Comparison of ENCODE assay signal across 1 cellular context in the genomic region with DNA sequence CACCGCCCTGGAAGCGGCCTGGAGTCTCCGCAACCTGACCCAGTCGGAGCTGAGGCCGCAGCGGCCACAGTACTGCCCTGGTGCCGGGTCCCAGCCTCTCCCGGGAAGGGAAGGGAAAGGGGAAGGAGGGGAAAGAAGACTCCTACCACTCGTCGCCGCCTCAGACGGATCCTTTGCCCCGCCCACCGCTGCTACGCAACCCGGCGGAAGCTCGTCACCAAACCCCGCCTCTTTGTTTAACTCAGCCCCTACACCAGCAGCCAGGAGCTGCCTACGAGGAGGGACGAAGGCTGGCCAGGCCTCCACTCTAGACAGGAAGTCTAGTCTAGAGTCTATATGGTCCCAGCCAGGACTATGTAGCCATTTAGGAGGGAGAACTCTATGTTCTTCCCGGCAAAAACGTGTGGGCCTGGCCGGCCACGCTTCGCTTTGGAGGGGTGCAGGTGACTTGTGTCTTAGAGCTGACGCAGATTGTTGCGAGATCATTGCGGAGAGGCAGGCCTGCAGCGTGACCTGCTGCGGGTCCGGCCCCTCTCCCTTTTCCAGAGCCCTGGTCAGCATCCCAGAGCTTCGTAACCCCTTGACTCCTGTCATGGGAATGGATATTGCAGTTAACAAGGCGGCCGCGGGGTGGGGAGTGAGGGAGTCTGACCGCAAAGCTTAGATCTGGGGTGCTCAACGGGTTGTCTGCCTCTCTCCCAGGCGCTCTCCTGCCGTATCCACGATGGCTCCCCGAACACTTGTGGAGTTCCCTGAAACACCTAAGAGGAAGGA.
A peak's percentile ranks its signal among the peaks of the same experiment; 100 is the strongest.
TF ChIP-seq lines count a peak whose summit lies in the region.

A gene (minus strand): TSS at position 166 of the 774 bp plus-strand sequence. CDS start 7,875 bp downstream, outside the sequence.

TF ChIP-seq in WTC11, 78 proteins besides CTCF, POLR2A, EP300 and RAD21 (continued from another document):
- TF ChIP-seq, protein P1, sequence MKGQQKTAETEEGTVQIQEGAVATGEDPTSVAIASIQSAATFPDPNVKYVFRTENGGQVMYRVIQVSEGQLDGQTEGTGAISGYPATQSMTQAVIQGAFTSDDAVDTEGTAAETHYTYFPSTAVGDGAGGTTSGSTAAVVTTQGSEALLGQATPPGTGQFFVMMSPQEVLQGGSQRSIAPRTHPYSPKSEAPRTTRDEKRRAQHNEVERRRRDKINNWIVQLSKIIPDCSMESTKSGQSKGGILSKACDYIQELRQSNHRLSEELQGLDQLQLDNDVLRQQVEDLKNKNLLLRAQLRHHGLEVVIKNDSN (CRISPR knock-in tag; IDR thresholded peaks at IDR 0.05), result peak; percentile 34; the same call in 1 of the 2 replicates
- 0 out of 2 replicates have a peak, but pooled peaks have one; percentile 32 for TF ChIP-seq ETV6 (CRISPR knock-in tag; IDR thresholded peaks at IDR 0.05)
- no peak for TF ChIP-seq ESRRA (CRISPR knock-in tag; IDR thresholded peaks at IDR 0.05; ENCODE audit: borderline replicate concordance)
- TF ChIP-seq CREM (CRISPR knock-in tag; IDR thresholded peaks at IDR 0.05), result peak; percentile 77
- TF ChIP-seq, protein P2, sequence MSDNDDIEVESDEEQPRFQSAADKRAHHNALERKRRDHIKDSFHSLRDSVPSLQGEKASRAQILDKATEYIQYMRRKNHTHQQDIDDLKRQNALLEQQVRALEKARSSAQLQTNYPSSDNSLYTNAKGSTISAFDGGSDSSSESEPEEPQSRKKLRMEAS (CRISPR knock-in tag; IDR thresholded peaks at IDR 0.05), result peak; percentile 65
- TF ChIP-seq, protein P3, sequence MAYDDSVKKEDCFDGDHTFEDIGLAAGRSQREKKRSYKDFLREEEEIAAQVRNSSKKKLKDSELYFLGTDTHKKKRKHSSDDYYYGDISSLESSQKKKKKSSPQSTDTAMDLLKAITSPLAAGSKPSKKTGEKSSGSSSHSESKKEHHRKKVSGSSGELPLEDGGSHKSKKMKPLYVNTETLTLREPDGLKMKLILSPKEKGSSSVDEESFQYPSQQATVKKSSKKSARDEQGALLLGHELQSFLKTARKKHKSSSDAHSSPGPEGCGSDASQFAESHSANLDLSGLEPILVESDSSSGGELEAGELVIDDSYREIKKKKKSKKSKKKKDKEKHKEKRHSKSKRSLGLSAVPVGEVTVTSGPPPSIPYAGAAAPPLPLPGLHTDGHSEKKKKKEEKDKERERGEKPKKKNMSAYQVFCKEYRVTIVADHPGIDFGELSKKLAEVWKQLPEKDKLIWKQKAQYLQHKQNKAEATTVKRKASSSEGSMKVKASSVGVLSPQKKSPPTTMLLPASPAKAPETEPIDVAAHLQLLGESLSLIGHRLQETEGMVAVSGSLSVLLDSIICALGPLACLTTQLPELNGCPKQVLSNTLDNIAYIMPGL (CRISPR knock-in tag; IDR thresholded peaks at IDR 0.05), result peak; percentile 44; the same call in 1 of the 2 replicates
- TF ChIP-seq FOXK1 (CRISPR knock-in tag; IDR thresholded peaks at IDR 0.05), result peak; percentile 67; the same call in 1 of the 2 replicates
- TF ChIP-seq, protein P4, sequence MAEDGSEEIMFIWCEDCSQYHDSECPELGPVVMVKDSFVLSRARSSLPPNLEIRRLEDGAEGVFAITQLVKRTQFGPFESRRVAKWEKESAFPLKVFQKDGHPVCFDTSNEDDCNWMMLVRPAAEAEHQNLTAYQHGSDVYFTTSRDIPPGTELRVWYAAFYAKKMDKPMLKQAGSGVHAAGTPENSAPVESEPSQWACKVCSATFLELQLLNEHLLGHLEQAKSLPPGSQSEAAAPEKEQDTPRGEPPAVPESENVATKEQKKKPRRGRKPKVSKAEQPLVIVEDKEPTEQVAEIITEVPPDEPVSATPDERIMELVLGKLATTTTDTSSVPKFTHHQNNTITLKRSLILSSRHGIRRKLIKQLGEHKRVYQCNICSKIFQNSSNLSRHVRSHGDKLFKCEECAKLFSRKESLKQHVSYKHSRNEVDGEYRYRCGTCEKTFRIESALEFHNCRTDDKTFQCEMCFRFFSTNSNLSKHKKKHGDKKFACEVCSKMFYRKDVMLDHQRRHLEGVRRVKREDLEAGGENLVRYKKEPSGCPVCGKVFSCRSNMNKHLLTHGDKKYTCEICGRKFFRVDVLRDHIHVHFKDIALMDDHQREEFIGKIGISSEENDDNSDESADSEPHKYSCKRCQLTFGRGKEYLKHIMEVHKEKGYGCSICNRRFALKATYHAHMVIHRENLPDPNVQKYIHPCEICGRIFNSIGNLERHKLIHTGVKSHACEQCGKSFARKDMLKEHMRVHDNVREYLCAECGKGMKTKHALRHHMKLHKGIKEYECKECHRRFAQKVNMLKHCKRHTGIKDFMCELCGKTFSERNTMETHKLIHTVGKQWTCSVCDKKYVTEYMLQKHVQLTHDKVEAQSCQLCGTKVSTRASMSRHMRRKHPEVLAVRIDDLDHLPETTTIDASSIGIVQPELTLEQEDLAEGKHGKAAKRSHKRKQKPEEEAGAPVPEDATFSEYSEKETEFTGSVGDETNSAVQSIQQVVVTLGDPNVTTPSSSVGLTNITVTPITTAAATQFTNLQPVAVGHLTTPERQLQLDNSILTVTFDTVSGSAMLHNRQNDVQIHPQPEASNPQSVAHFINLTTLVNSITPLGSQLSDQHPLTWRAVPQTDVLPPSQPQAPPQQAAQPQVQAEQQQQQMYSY (CRISPR knock-in tag; IDR thresholded peaks at IDR 0.05), result no peak
- TF ChIP-seq JUN (CRISPR knock-in tag; IDR thresholded peaks at IDR 0.05), result no peak
- peak; percentile 67; the same call in 1 of the 2 replicates for TF ChIP-seq TEAD1 (CRISPR knock-in tag; IDR thresholded peaks at IDR 0.05)
- TF ChIP-seq, protein P5, sequence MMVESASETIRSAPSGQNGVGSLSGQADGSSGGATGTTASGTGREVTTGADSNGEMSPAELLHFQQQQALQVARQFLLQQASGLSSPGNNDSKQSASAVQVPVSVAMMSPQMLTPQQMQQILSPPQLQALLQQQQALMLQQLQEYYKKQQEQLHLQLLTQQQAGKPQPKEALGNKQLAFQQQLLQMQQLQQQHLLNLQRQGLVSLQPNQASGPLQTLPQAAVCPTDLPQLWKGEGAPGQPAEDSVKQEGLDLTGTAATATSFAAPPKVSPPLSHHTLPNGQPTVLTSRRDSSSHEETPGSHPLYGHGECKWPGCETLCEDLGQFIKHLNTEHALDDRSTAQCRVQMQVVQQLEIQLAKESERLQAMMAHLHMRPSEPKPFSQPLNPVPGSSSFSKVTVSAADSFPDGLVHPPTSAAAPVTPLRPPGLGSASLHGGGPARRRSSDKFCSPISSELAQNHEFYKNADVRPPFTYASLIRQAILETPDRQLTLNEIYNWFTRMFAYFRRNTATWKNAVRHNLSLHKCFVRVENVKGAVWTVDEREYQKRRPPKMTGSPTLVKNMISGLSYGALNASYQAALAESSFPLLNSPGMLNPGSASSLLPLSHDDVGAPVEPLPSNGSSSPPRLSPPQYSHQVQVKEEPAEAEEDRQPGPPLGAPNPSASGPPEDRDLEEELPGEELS (CRISPR knock-in tag; IDR thresholded peaks at IDR 0.05), result no peak
- TF ChIP-seq, protein P6, sequence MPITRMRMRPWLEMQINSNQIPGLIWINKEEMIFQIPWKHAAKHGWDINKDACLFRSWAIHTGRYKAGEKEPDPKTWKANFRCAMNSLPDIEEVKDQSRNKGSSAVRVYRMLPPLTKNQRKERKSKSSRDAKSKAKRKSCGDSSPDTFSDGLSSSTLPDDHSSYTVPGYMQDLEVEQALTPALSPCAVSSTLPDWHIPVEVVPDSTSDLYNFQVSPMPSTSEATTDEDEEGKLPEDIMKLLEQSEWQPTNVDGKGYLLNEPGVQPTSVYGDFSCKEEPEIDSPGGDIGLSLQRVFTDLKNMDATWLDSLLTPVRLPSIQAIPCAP (CRISPR knock-in tag; IDR thresholded peaks at IDR 0.05), result 0 out of 2 replicates have a peak, but pooled peaks have one; percentile 14
